ENCODE assay signal across 8 cellular contexts in the genomic region with DNA sequence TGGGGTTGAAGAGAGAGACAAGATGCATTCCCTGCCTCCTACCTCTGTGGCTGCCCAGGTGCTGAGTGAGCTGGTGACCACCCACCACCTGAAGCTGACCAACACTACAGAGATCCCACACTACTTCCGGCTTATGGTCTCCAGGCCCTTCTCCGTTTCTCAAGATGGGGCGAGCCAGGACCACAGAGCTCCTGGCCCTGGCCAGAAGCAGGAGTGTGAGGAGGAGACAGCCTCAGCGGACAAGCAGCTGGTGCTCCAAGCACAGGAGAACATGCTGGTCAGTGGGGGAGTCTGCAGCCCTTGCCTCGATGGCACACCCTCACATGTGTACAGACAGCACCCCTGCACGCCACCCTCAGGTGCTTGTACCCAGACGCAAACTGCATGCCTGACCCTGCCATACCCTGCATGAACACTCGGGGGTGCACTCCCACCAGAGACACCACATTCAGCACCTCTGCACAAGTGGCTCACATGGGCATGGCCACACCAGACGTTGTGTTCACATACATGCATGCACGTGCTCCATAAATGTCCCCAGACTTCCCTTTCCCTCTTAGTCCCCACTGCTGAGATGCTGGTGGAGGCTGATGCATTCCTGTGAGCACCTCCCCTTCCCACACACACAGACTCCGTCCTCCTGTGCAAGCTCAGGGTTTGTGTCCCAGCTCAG. TPM values are rescaled to one million over a fixed set of nuclear protein-coding genes. Genes with fewer than 3 reads are reported as not detected.
DNase-seq lines count a peak whose midpoint lies in the region; ATAC-seq, FAIRE-seq and TF ChIP-seq lines count a peak whose summit lies in the region.

No MANE protein-coding gene starts in this region.

- DNase-seq in AG04450 (ENCODE audit: low read depth, low spot score) (peak; percentile 10), GM18507 (ENCODE audit: extremely low spot score, insufficient read length, low read depth) (peak; percentile 65), OCI-LY7 (ENCODE audit: low spot score) (peak; percentile 75), fibroblast of the conjunctiva (ENCODE audit: low read depth) (peak; percentile 16), pancreas (peak in 5 of 6 donors; percentile 46 to 84 (median 74)), ureter (ENCODE audit: low spot score) (peak; percentile 74)
- DNase-seq in activated T-cell treated with anti-CD3 and anti-CD28 coated beads, Interleukin-2, amount 50 U/mL, for 4 hours: peak; percentile 56

- H4K20me1 ChIP-seq in OCI-LY7 (ENCODE audit: insufficient read depth, low read length): no peaks in the 10 kb centered on the region; the same call in 1 of the 2 replicates

- peaks cover 6% of the 10 kb centered on the region for H3K27me3 ChIP-seq in AG04450 (ENCODE audit: control insufficient read depth, insufficient read depth, low read length)
- no peaks in the 10 kb centered on the region for H3K27me3 ChIP-seq in pancreas

- intact Hi-C loops in OCI-LY7 (cut with micrococcal nuclease; ENCODE audit: unreplicated experiment): loop anchor here (1.0 to 5.0 kb wide), 3 partner anchors 180 to 361 kb away; partner anchors contain the start of gene XYLB
- intact Hi-C loops in pancreas (cut with DNase I): loop anchor here in 1 of 3 donors (10.0 kb wide), 2 partner anchors 263 to 367 kb away; no protein-coding TSS in a partner anchor

- no peaks in the 10 kb centered on the region for H3K27me3 Mint-ChIP-seq in activated T-cell treated with anti-CD3 and anti-CD28 coated beads, Interleukin-2, amount 50 U/mL, for 4 hours (ENCODE audit: low read depth)

- TF ChIP-seq CTCF in AG04450 (IDR thresholded peaks at IDR 0.05; ENCODE audit: low read depth, low read length): peak; percentile 78
- peak; percentile 86 for TF ChIP-seq CTCF in OCI-LY7 (conservative IDR thresholded peaks at IDR 0.05; ENCODE audit: low read length)
- TF ChIP-seq CTCF in pancreas (IDR thresholded peaks at IDR 0.05): peak; percentile 50 to 59 (median 55)

- ATAC-seq in HG02981 (IDR thresholded peaks at IDR 0.05; ENCODE audit: unreplicated experiment) (peak; percentile 70), pancreas (peak; percentile 63 to 91 (median 84))
- peak; percentile 79 to 85 for ATAC-seq in activated T-cell treated with anti-CD3 and anti-CD28 coated beads, Interleukin-2, amount 50 U/mL, for 4 hours

- H3K9me3 Mint-ChIP-seq in activated T-cell treated with anti-CD3 and anti-CD28 coated beads, Interleukin-2, amount 50 U/mL, for 4 hours: no peaks in the 10 kb centered on the region

- no peaks in the 10 kb centered on the region for H3K79me2 ChIP-seq in OCI-LY7 (ENCODE audit: insufficient read depth, low read depth, low read length)

- H3K4me3 ChIP-seq in AG04450 (ENCODE audit: low read depth, low read length) (no peak overlapping the region), OCI-LY7 (ENCODE audit: low read depth, low read length, poor library complexity, severe bottlenecking) (no peak overlapping the region), pancreas (no peak overlapping the region)

- H3K9me3 ChIP-seq in AG04450 (ENCODE audit: control insufficient read depth, insufficient read depth, low read length) (no peaks in the 10 kb centered on the region), OCI-LY7 (ENCODE audit: low read length) (no peaks in the 10 kb centered on the region), pancreas (no peaks in the 10 kb centered on the region)

- no peak overlapping the region for H3K4me3 Mint-ChIP-seq in activated T-cell treated with anti-CD3 and anti-CD28 coated beads, Interleukin-2, amount 50 U/mL, for 4 hours

- BruUV-seq in OCI-LY7 (replicated peaks; lab: Mats Ljungman, UMichigan): no TSS peak

- H3K4me1 Mint-ChIP-seq in activated T-cell treated with anti-CD3 and anti-CD28 coated beads, Interleukin-2, amount 50 U/mL, for 4 hours (ENCODE audit: low read depth): peaks cover 4% of the 10 kb centered on the region

- no peaks in the 10 kb centered on the region for H3K9me2 ChIP-seq in OCI-LY7 (ENCODE audit: insufficient read depth, low read length)

- no peak overlapping the region for H3K4me2 ChIP-seq in OCI-LY7 (ENCODE audit: low read length)

- H3K36me3 Mint-ChIP-seq in activated T-cell treated with anti-CD3 and anti-CD28 coated beads, Interleukin-2, amount 50 U/mL, for 4 hours (ENCODE audit: insufficient read depth): peaks cover 14% of the 10 kb centered on the region

- H3K36me3 ChIP-seq in OCI-LY7 (ENCODE audit: insufficient read depth, low read length) (peaks cover 19% of the 10 kb centered on the region), pancreas (peaks cover 5 to 22% (median 19%) of the 10 kb centered on the region in 3 donors)

- POLR2A ChIA-PET in AG04450 (lab: Yijun Ruan, JAX): interaction anchor here (1.1 kb wide), 1 partner anchor 9 kb away, joined by 4 read pairs; no protein-coding TSS in a partner anchor
- POLR2A ChIA-PET in OCI-LY7 (lab: Charles Lee): interaction anchor here (0.7 kb wide), 1 partner anchor 67 kb away, joined by 5 read pairs; no protein-coding TSS in a partner anchor

- H3K27ac ChIP-seq in AG04450 (ENCODE audit: low read depth, low read length) (no peak overlapping the region), OCI-LY7 (ENCODE audit: low read depth, low read length, poor library complexity, severe bottlenecking) (no peak overlapping the region), pancreas (no peak overlapping the region)

- WGBS in pancreas, 2 donors: 49 to 52% methylated on average over 11 of the region's 11 CpGs

- H2AFZ ChIP-seq in OCI-LY7 (ENCODE audit: low read length): no peak overlapping the region

- FAIRE-seq in GM18507 (lab: Jason Lieb, UNC) (peak; percentile 76), pancreas (lab: Jason Lieb, UNC) (no peak)

- H3K4me1 ChIP-seq in OCI-LY7 (ENCODE audit: insufficient read depth, low read length, poor library complexity, severe bottlenecking): no peaks in the 10 kb centered on the region
- H3K4me1 ChIP-seq in pancreas: no peaks in the 10 kb centered on the region

- CTCF ChIA-PET in AG04450 (lab: Charles Lee): interaction anchor here (0.6 to 2.6 kb wide), 13 partner anchors 14 to 1391 kb away, joined by 3 to 10 read pairs (median 5); partner anchors contain the start of genes DLEC1 and XYLB
- CTCF ChIA-PET in OCI-LY7 (lab: Charles Lee; ENCODE audit: unreplicated experiment): interaction anchor here (0.5 kb wide), 1 partner anchor 11 kb away, joined by 3 read pairs; no protein-coding TSS in a partner anchor

RNA-seq across cellular contexts. Expression of gene ACAA1, which starts 19.0 kb away (rescaled TPM):
- polyA plus RNA-seq in AG04450 (2011; rRNA removed): 47.6 and 50.9 TPM in 2 replicates
- polyA minus RNA-seq in AG04450 (2011; rRNA and poly(A)+ RNA removed): 39.0 and 51.0 TPM in 2 replicates
- total RNA-seq in OCI-LY7 (2014; rRNA removed; shearing (Covaris generic)): 13.3 and 13.9 TPM in 2 replicates
- total RNA-seq in OCI-LY7 (2022): 45.3 and 50.3 TPM in 2 replicates
- 10 to 100 TPM; 49.6 to 62.0 (median 60.0) TPM for total RNA-seq in activated T-cell treated with anti-CD3 and anti-CD28 coated beads, Interleukin-2, amount 50 U/mL, for 4 hours
- 10 to 100 TPM; 44.2 to 66.9 (median 59.0) TPM for total RNA-seq in pancreas
- polyA plus RNA-seq in pancreas: 100 to 1,000 TPM in 1 of 2 donors, 10 to 100 TPM in 1; 99.3 to 110 TPM
- total RNA-seq in ureter: 135 TPM

RNA-seq across cellular contexts. Expression of gene MYD88, which starts 20.6 kb away (rescaled TPM):
- polyA plus RNA-seq in AG04450 (2011; rRNA removed) (32.4 and 47.0 TPM in 2 replicates), pancreas (10 to 100 TPM in 1 of 2 donors, 1 to 10 TPM in 1; 8.2 to 14.2 TPM)
- 41.1 and 50.9 TPM in 2 replicates for polyA minus RNA-seq in AG04450 (2011; rRNA and poly(A)+ RNA removed)
- 8.8 and 16.3 TPM in 2 replicates for total RNA-seq in OCI-LY7 (2014; rRNA removed; shearing (Covaris generic))
- total RNA-seq in OCI-LY7 (2022) (28.6 and 29.4 TPM in 2 replicates), pancreas (10 to 100 TPM in 3 of 6 donors, 1 to 10 TPM in 3; 7.2 to 20.2 (median 9.9) TPM), ureter (44.6 TPM)
- 10 to 100 TPM; 35.7 to 45.1 (median 37.7) TPM for total RNA-seq in activated T-cell treated with anti-CD3 and anti-CD28 coated beads, Interleukin-2, amount 50 U/mL, for 4 hours

RNA-seq across cellular contexts. Expression of gene OXSR1, which starts 47.5 kb away (rescaled TPM):
- polyA plus RNA-seq in AG04450 (2011; rRNA removed) (34.7 and 42.3 TPM in 2 replicates), pancreas (10 to 100 TPM in 1 of 2 donors, 1 to 10 TPM in 1; 6.3 to 10.7 TPM)
- 28.7 and 34.5 TPM in 2 replicates for polyA minus RNA-seq in AG04450 (2011; rRNA and poly(A)+ RNA removed)
- total RNA-seq in OCI-LY7 (2014; rRNA removed; shearing (Covaris generic)): 21.4 and 22.4 TPM in 2 replicates
- total RNA-seq in OCI-LY7 (2022) (42.7 and 43.7 TPM in 2 replicates), pancreas (10 to 100 TPM in 4 of 6 donors, 1 to 10 TPM in 2; 8.5 to 16.0 (median 10.4) TPM), ureter (51.3 TPM)
- total RNA-seq in activated T-cell treated with anti-CD3 and anti-CD28 coated beads, Interleukin-2, amount 50 U/mL, for 4 hours: 10 to 100 TPM; 45.3 to 47.4 (median 45.5) TPM

Comparison
In these comparisons a context has a peak if more than half of its experiments do, and no peak if none do; other contexts are left out.
1. DNase-seq: peak in every context shown above with its lines; median percentile 75 in OCI-LY7; 74 in pancreas; 74 in ureter; 65 in GM18507; 56 in activated T-cell treated with anti-CD3 and anti-CD28 coated beads, Interleukin-2, amount 50 U/mL, for 4 hours; 16 in fibroblast of the conjunctiva; 10 in AG04450.